In genomic region chr7:148334441-148334956, GRCh38 we compare ENCODE assay signal across 24 cellular contexts.
DNase-seq lines count a peak whose midpoint lies in the region; ATAC-seq, FAIRE-seq and TF ChIP-seq lines count a peak whose summit lies in the region.
"Had no signal": no experiment of that assay in that cellular context is flagged by ENCODE, and none has a peak within 500 bp of the region (broad histone marks: within the 10 kb centered on the region; RNA-seq: fewer than 3 reads in every experiment).

No MANE protein-coding gene starts in this region.

- TF ChIP-seq CTCF in GM12878 (IDR thresholded peaks at IDR 0.05 in 2 of 3, conservative IDR thresholded peaks at IDR 0.05 in 1 of 3; ENCODE audit: control insufficient read depth in 2 of 3, extremely low read depth in 1 of 3, insufficient read depth in 1 of 3, low read depth in 3 of 3, low read length in 3 of 3) (no peak), gastrocnemius medialis (IDR thresholded peaks at IDR 0.05 in 4 of 5, conservative IDR thresholded peaks at IDR 0.05 in 1 of 5) (no peak)

- CTCF ChIA-PET in GM12878 (lab: Yijun Ruan, JAX): no interaction called here

- no peak overlapping the region for H3K9ac ChIP-seq in HUES48 (ENCODE audit: low read depth, low read length)
- no peak overlapping the region for H3K9ac ChIP-seq in GM12878 (ENCODE audit: control insufficient read depth, insufficient read depth, low read length)
- H3K9ac ChIP-seq in mesendoderm (ENCODE audit: low read length): peak overlapping the region; percentile 31

- H3K23ac ChIP-seq in mesendoderm (ENCODE audit: low read length): no peak overlapping the region

- H3K4me3 ChIP-seq in HUES48 (ENCODE audit: low read depth, low read length) (no peak overlapping the region), GM12878 (no peak overlapping the region), mesendoderm (ENCODE audit: low read length) (no peak overlapping the region), gastrocnemius medialis (no peak overlapping the region)
- H3K4me3 ChIP-seq: colonic mucosa, MG63, SJSA1, upper lobe of left lung had no signal

- H3K27ac Mint-ChIP-seq in activated naive CD8-positive, alpha-beta T cell treated with anti-CD3 and anti-CD28 coated beads for 36 hours: no peak overlapping the region
- H3K27ac Mint-ChIP-seq: activated CD4-positive, alpha-beta memory T cell treated with anti-CD3 and anti-CD28 coated beads for 36 hours; activated T-helper 17 cell treated with anti-CD3 and anti-CD28 coated beads, Interleukin-2, amount 50 U/mL, for 72 hours had no signal

- peak overlapping the region; percentile 99 for H2BK120ac ChIP-seq in mesendoderm (ENCODE audit: low read depth, low read length)

- TF ChIP-seq EP300 in GM12878 (IDR thresholded peaks at IDR 0.05; ENCODE audit: borderline replicate concordance in 1 of 2, control insufficient read depth in 1 of 2, low read depth in 2 of 2, low read length in 2 of 2): no peak

- H3K56ac ChIP-seq in mesendoderm (ENCODE audit: low read length): peak overlapping the region; percentile 80

- peaks cover 55% of the 10 kb centered on the region for H3K27me3 Mint-ChIP-seq in activated naive CD8-positive, alpha-beta T cell treated with anti-CD3 and anti-CD28 coated beads for 36 hours

- DNase-seq in GM12878 (ENCODE audit: low read depth, low spot score): no peak
- DNase-seq in mesendoderm: no peak
- no peak for DNase-seq in gastrocnemius medialis
- DNase-seq in activated CD4-positive, alpha-beta T cell treated with anti-CD3 and anti-CD28 coated beads for 48 hours: no peak
- no peak for DNase-seq in activated naive CD8-positive, alpha-beta T cell treated with anti-CD3 and anti-CD28 coated beads for 36 hours
- DNase-seq: activated CD4-positive, alpha-beta memory T cell treated with anti-CD3 and anti-CD28 coated beads for 36 hours; activated naive CD4-positive, alpha-beta T cell treated with anti-CD3 and anti-CD28 coated beads, Interleukin-2, amount 50 U/mL, for 16 hours; colonic mucosa; effector memory CD4-positive, alpha-beta T cell; foreskin fibroblast; HCEC 1CT; KBM-7; left colon; naive B cell; NCI-H526 treated with DMSO at 0.1 percent for 48 hours; upper lobe of left lung had no signal

- H3K79me1 ChIP-seq in mesendoderm (ENCODE audit: low read length): no peaks in the 10 kb centered on the region

- H3K27me3 ChIP-seq in HUES48 (ENCODE audit: control insufficient read depth, insufficient read depth, low read length): no peaks in the 10 kb centered on the region
- H3K27me3 ChIP-seq in GM12878 (replicated peaks in 1 of 2; ENCODE audit: control insufficient read depth in 2 of 2, insufficient read depth in 2 of 2, low read length in 1 of 2): peaks cover 4 to 16% of the 10 kb centered on the region in 2 experiments; a peak in 3 of 4 replicates
- no peaks in the 10 kb centered on the region for H3K27me3 ChIP-seq in mesendoderm (ENCODE audit: insufficient read depth, low read length, poor library complexity)
- H3K27me3 ChIP-seq in gastrocnemius medialis: peaks cover 22 to 37% (median 28%) of the 10 kb centered on the region in 3 donors
- H3K27me3 ChIP-seq: colonic mucosa had no signal

- POLR2A ChIA-PET in GM12878 (lab: Charles Lee): no interaction called here

- H3K4me2 ChIP-seq in GM12878 (ENCODE audit: control insufficient read depth, insufficient read depth): no peak overlapping the region
- H3K4me2 ChIP-seq in mesendoderm (ENCODE audit: low read length): no peak overlapping the region

- peaks cover 12% of the 10 kb centered on the region for H3K9me3 Mint-ChIP-seq in activated naive CD8-positive, alpha-beta T cell treated with anti-CD3 and anti-CD28 coated beads for 36 hours
- H3K9me3 Mint-ChIP-seq: activated CD4-positive, alpha-beta memory T cell treated with anti-CD3 and anti-CD28 coated beads for 36 hours; activated T-helper 17 cell treated with anti-CD3 and anti-CD28 coated beads, Interleukin-2, amount 50 U/mL, for 72 hours had no signal

- H3K4ac ChIP-seq in mesendoderm (ENCODE audit: low read depth, low read length): peak overlapping the region; percentile 95

- H3K79me2 ChIP-seq in GM12878 (ENCODE audit: control insufficient read depth, insufficient read depth, low read length): no peaks in the 10 kb centered on the region
- peaks cover 2% of the 10 kb centered on the region for H3K79me2 ChIP-seq in mesendoderm (ENCODE audit: control insufficient read depth, insufficient read depth, low read length)

- H3K9me3 ChIP-seq in HUES48 (ENCODE audit: control insufficient read depth, insufficient read depth, low read length) (peaks cover 15% of the 10 kb centered on the region; the same call in 1 of the 2 replicates), GM12878 (replicated peaks; ENCODE audit: control insufficient read depth, insufficient read depth, low read length) (no peaks in the 10 kb centered on the region; the same call in 2 of the 3 replicates), gastrocnemius medialis (no peaks in the 10 kb centered on the region)
- H3K9me3 ChIP-seq: colonic mucosa, MG63, SJSA1, upper lobe of left lung had no signal

- no peak for ATAC-seq in GM12878
- no peak for ATAC-seq in gastrocnemius medialis
- ATAC-seq in GM18519 (IDR thresholded peaks at IDR 0.05; ENCODE audit: low FRiP score, unreplicated experiment): no peak
- ATAC-seq: activated T-helper 17 cell treated with anti-CD3 and anti-CD28 coated beads, Interleukin-2, amount 50 U/mL, for 72 hours; left colon had no signal

- no peaks in the 10 kb centered on the region for H4K20me1 ChIP-seq in GM12878 (ENCODE audit: control insufficient read depth, insufficient read depth)

- TF ChIP-seq RAD21 in GM12878 (IDR thresholded peaks at IDR 0.05; ENCODE audit: insufficient read depth, low read depth, low read length): no peak

- H2AFZ ChIP-seq in GM12878 (ENCODE audit: control insufficient read depth, low read depth, low read length): no peak overlapping the region

- RAD21 ChIA-PET in GM12878 (lab: Charles Lee; ENCODE audit: unreplicated experiment): no interaction called here

- H3K4me3 Mint-ChIP-seq in activated naive CD8-positive, alpha-beta T cell treated with anti-CD3 and anti-CD28 coated beads for 36 hours: no peak overlapping the region
- H3K4me3 Mint-ChIP-seq: activated CD4-positive, alpha-beta memory T cell treated with anti-CD3 and anti-CD28 coated beads for 36 hours; activated T-helper 17 cell treated with anti-CD3 and anti-CD28 coated beads, Interleukin-2, amount 50 U/mL, for 72 hours; naive B cell had no signal

- in situ Hi-C loops in GM12878 (cut with MboI): no loop called here
- in situ Hi-C loops in gastrocnemius medialis (cut with MboI; ENCODE audit: low sequenced_read_pairs in 4 of 4): no loop called here

- TF ChIP-seq POLR2A in GM12878 (IDR thresholded peaks at IDR 0.05; ENCODE audit: low read depth, low read length) (no peak), gastrocnemius medialis (IDR thresholded peaks at IDR 0.05) (no peak)

- H2BK15ac ChIP-seq in mesendoderm (replicated peaks; ENCODE audit: low read depth): peak overlapping the region; percentile 47

- H3K36me3 ChIP-seq in HUES48 (ENCODE audit: control insufficient read depth, insufficient read depth, low read length): no peaks in the 10 kb centered on the region
- no peaks in the 10 kb centered on the region for H3K36me3 ChIP-seq in GM12878 (ENCODE audit: control insufficient read depth in 2 of 2, insufficient read depth in 2 of 2, low read length in 1 of 2)
- H3K36me3 ChIP-seq in mesendoderm (ENCODE audit: control insufficient read depth, insufficient read depth, low read length): no peaks in the 10 kb centered on the region
- H3K36me3 ChIP-seq in gastrocnemius medialis: no peaks in the 10 kb centered on the region
- H3K36me3 ChIP-seq: colonic mucosa, MG63, SJSA1, upper lobe of left lung had no signal

- H3K18ac ChIP-seq in mesendoderm (ENCODE audit: low read length): peak overlapping the region; percentile 95

- peak overlapping the region; percentile 33 for H4K5ac ChIP-seq in mesendoderm (ENCODE audit: low read length)

- intact Hi-C loops in GM12878 (cut with micrococcal nuclease; ENCODE audit: unreplicated experiment): no loop called here
- intact Hi-C loops in gastrocnemius medialis (cut with DNase I; ENCODE audit: low total_unique reads): no loop called here

- no peak for FAIRE-seq in GM12878 (lab: Jason Lieb, UNC)
- FAIRE-seq: GM12892, RCC 7860, small intestine had no signal

- H2BK5ac ChIP-seq in mesendoderm (ENCODE audit: low read length): peak overlapping the region; percentile 98

- H3K4me1 ChIP-seq in HUES48 (ENCODE audit: control insufficient read depth, insufficient read depth, low read length) (peaks cover 50% of the 10 kb centered on the region), GM12878 (ENCODE audit: control insufficient read depth, insufficient read depth, low read length) (no peaks in the 10 kb centered on the region), mesendoderm (ENCODE audit: control insufficient read depth, low read depth, low read length) (peaks cover 24% of the 10 kb centered on the region), gastrocnemius medialis (peaks cover 0 to 7% of the 10 kb centered on the region in 2 donors)
- H3K4me1 ChIP-seq: colonic mucosa, SJSA1 had no signal

- peaks cover 9% of the 10 kb centered on the region for H3K4me1 Mint-ChIP-seq in activated naive CD8-positive, alpha-beta T cell treated with anti-CD3 and anti-CD28 coated beads for 36 hours
- H3K4me1 Mint-ChIP-seq: activated T-helper 17 cell treated with anti-CD3 and anti-CD28 coated beads, Interleukin-2, amount 50 U/mL, for 72 hours had no signal

- H3K36me3 Mint-ChIP-seq in activated naive CD8-positive, alpha-beta T cell treated with anti-CD3 and anti-CD28 coated beads for 36 hours: peaks cover 1% of the 10 kb centered on the region
- H3K36me3 Mint-ChIP-seq: activated CD4-positive, alpha-beta memory T cell treated with anti-CD3 and anti-CD28 coated beads for 36 hours had no signal

- WGBS in GM12878 (ENCODE audit: insufficient coverage, insufficient replicate concordance, low lambda C conversion rate, missing lambda C conversion rate): 40% methylated on average over 1 of the region's 1 CpG
- no CpG with 5 or more reads among the region's 1 CpG for WGBS in mesendoderm (ENCODE audit: extremely low coverage, insufficient coverage, low lambda C conversion rate)

- SMC1A ChIA-PET in GM12878 (lab: Charles Lee; ENCODE audit: uncharacterized antibody, unreplicated experiment): no interaction called here

- peak overlapping the region; percentile 1 for H2AK5ac ChIP-seq in mesendoderm (ENCODE audit: low read length)

- no peak overlapping the region for H4K8ac ChIP-seq in mesendoderm (ENCODE audit: low read depth, low read length)

- BruUV-seq in GM12878 (replicated peaks; lab: Mats Ljungman, UMichigan): no TSS peak

- peak overlapping the region; percentile 100 for H3K27ac ChIP-seq in HUES48 (ENCODE audit: low read depth, low read length)
- no peak overlapping the region for H3K27ac ChIP-seq in GM12878 (ENCODE audit: control insufficient read depth, insufficient read depth)
- H3K27ac ChIP-seq in mesendoderm (ENCODE audit: low read depth, low read length): peak overlapping the region; percentile 95
- H3K27ac ChIP-seq in gastrocnemius medialis: no peak overlapping the region
- H3K27ac ChIP-seq: colonic mucosa, SJSA1, upper lobe of left lung had no signal

TF ChIP-seq in GM12878, 131 proteins besides CTCF, POLR2A, EP300 and RAD21:
- TF ChIP-seq RUNX3 (IDR thresholded peaks at IDR 0.05; ENCODE audit: low read length) (0 out of 2 replicates have a peak, but pooled peaks have one; percentile 7), ZNF207 (IDR thresholded peaks at IDR 0.05; ENCODE audit: borderline replicate concordance) (no peak)

Comparison
In these comparisons a context has a peak if more than half of its experiments do, and no peak if none do; other contexts are left out.
1. H3K27ac ChIP-seq: peak in HUES48 (single experiment) and mesendoderm (single experiment); none in GM12878 (single experiment) and gastrocnemius medialis (0 of 4).